Comparison of ENCODE assay signal across 13 cellular contexts in genomic region chr10:111107023-111107422, GRCh38. TPM values are rescaled to one million over a fixed set of nuclear protein-coding genes. Genes with fewer than 3 reads are reported as not detected.
DNase-seq lines count a peak whose midpoint lies in the region; TF ChIP-seq lines count a peak whose summit lies in the region.
"Had no signal": no experiment of that assay in that cellular context is flagged by ENCODE, and none has a peak within 500 bp of the region (broad histone marks: within the 10 kb centered on the region; RNA-seq: fewer than 3 reads in every experiment).

No MANE protein-coding gene starts in this region.

- no peak overlapping the region for H3K4me3 ChIP-seq in H7 (ENCODE audit: insufficient read depth, low read depth, low read length)
- H3K4me3 ChIP-seq in adrenal gland, result no peak overlapping the region
- H3K4me3 ChIP-seq in sigmoid colon, result no peak overlapping the region
- H3K4me3 ChIP-seq: HAP-1 had no signal

- H3K9me3 ChIP-seq in adrenal gland (replicated peaks in 1 of 3), result no peaks in the 10 kb centered on the region
- H3K9me3 ChIP-seq in sigmoid colon, result no peaks in the 10 kb centered on the region
- H3K9me3 ChIP-seq: HAP-1 had no signal

- TF ChIP-seq POLR2A in adrenal gland (IDR thresholded peaks at IDR 0.05), result no peak
- TF ChIP-seq POLR2A in sigmoid colon (IDR thresholded peaks at IDR 0.05), result no peak

- H3K27ac ChIP-seq in adrenal gland (no peak overlapping the region), sigmoid colon (no peak overlapping the region)

- no peak for TF ChIP-seq EP300 in sigmoid colon (IDR thresholded peaks at IDR 0.05)

- WGBS in adrenal gland, 4 donors, result 50 to 69% (median 61%) methylated on average over 4 of the region's 4 CpGs
- WGBS in sigmoid colon, 2 donors, result 74 to 80% methylated on average over 4 of the region's 4 CpGs

- TF ChIP-seq CTCF in adrenal gland (IDR thresholded peaks at IDR 0.05) (peak in 1 of 6 experiments; percentile 9), sigmoid colon (IDR thresholded peaks at IDR 0.05) (no peak)

- intact Hi-C loops in adrenal gland (cut with DNase I) (no loop called here), sigmoid colon (cut with DNase I) (no loop called here)

- no peaks in the 10 kb centered on the region for H3K4me1 ChIP-seq in adrenal gland (replicated peaks in 1 of 2)
- no peaks in the 10 kb centered on the region for H3K4me1 ChIP-seq in sigmoid colon
- H3K4me1 ChIP-seq: HAP-1 had no signal

- H3K36me3 ChIP-seq in H7 (replicated peaks; ENCODE audit: control insufficient read depth, insufficient read depth, low read length) (no peaks in the 10 kb centered on the region), adrenal gland (replicated peaks in 1 of 2) (no peaks in the 10 kb centered on the region), sigmoid colon (no peaks in the 10 kb centered on the region)
- H3K36me3 ChIP-seq: HAP-1 had no signal

- DNase-seq in H7, result peak; percentile 75
- peak in 4 of 7 donors; percentile 20 to 31 (median 26) for DNase-seq in adrenal gland
- DNase-seq in iPS-NIHi11 (ENCODE audit: low spot score), result peak; percentile 50
- DNase-seq in sigmoid colon, result peak; percentile 47
- DNase-seq in SKM-1 (lab: John Stamatoyannopoulos, UW; ENCODE audit: unreplicated experiment), result no peak
- DNase-seq in NCI-H1436 (lab: John Stamatoyannopoulos, UW), result no peak
- no peak for DNase-seq in H4 (ENCODE audit: low spot score)
- DNase-seq: CD8-positive, alpha-beta memory T cell; KBM-7; NCI-H2107; NCI-H226; Right ventricle myocardium superior had no signal

- H3K27me3 ChIP-seq in H7 (ENCODE audit: control insufficient read depth, insufficient read depth, low read length) (no peaks in the 10 kb centered on the region), adrenal gland (no peaks in the 10 kb centered on the region), sigmoid colon (no peaks in the 10 kb centered on the region)

RNA-seq across cellular contexts. Expression of gene ADRA2A, which starts 30.2 kb away (rescaled TPM):
- 1.9 and 4.3 TPM in 2 replicates for total RNA-seq in H7 (2014; rRNA removed; shearing (Covaris generic))
- total RNA-seq in adrenal gland, result 1 to 10 TPM; 2.3 to 9.6 (median 3.8) TPM
- 1 to 10 TPM in 1 of 3 donors, under 1 TPM in 2; 0.32 to 1.0 (median 0.75) TPM for polyA plus RNA-seq in adrenal gland
- 1 to 10 TPM; 1.5 to 4.6 (median 3.3) TPM for total RNA-seq in sigmoid colon
- polyA plus RNA-seq in sigmoid colon, result 1 to 10 TPM; 1.8 to 6.2 (median 3.9) TPM
- total RNA-seq in H4 (2014; rRNA removed; shearing (Covaris generic)), result not detected in 2 replicates
- total RNA-seq: CD8-positive, alpha-beta memory T cell had no signal
- polyA plus RNA-seq: CD8-positive, alpha-beta memory T cell had no signal

Comparison
In these comparisons a context has a peak if more than half of its experiments do, and no peak if none do; other contexts are left out.
1. DNase-seq: peak in H7 (single experiment), adrenal gland (4 of 7), iPS-NIHi11 (single experiment) and sigmoid colon (single experiment); none in SKM-1 (single experiment), NCI-H1436 (single experiment) and H4 (single experiment).